1 cellular context compared by ENCODE assay signal in the genomic region with DNA sequence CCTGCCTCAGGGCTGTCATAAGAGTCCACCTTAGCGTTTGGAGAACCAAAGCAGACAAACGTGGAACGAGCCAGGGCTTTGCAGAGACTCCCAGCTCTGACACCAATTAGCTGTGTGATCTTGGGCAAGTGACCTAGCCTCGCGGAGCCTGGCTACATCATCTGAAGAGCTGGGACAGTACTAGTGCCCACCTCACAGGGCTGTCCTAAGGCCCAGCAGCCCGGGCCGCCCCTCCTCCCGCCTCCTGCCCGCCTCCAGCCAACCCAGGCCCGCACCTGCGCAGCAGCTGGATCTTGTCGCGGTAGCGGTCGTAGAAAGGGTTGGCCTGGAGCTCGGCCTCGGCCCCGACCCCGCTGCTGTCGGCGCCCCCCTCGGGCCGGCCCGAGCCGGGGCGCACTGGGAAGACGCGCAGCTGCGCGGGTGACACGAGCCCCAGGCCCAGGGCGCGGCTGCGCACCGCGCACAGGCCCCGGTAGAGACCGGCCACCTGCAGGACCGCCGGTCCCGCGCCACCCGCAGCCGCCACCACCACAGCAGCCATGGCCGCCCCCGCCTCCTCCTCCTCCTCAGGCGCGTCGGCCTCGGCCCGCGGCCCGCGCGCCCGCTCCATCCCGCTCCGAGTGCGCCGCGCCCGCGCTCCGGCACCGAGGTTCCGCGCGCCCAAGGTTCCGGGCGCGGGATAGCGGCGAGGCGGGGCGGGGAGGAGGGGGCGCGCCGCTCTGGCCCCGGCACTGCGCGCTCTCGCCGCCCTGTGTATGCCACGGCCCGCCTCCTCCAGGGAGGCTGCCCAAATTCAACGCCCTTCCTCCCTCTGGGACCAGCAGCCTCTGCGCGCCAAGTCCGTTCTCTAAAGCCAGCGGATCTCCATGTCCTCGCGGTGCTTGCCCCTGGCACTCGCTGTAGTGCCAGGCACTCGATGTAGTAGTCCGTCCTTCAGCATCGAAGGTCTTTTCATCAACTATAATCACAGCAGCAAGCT.
TF ChIP-seq lines count a peak whose summit lies in the region.

ATPAF1 (minus strand) TSS at position 583 of the 979 bp plus-strand sequence; CDS start at position 541, 42 bp downstream.

TF ChIP-seq in HepG2, 621 proteins besides CTCF, POLR2A, EP300 and RAD21 (continued from another document and continues in another):
- TF ChIP-seq ZGPAT (CRISPR knock-in tag; IDR thresholded peaks at IDR 0.05) (no peak), ZFP36 (IDR thresholded peaks at IDR 0.05; ENCODE audit: borderline replicate concordance, low read depth, low read length, partially characterized antibody) (peak; percentile 10), ZNF672 (CRISPR knock-in tag; IDR thresholded peaks at IDR 0.05) (no peak), RFX5 (IDR thresholded peaks at IDR 0.05; ENCODE audit: low read depth, low read length) (no peak), ZNF841 (CRISPR knock-in tag; IDR thresholded peaks at IDR 0.05; ENCODE audit: borderline replicate concordance) (no peak), ZNF674 (CRISPR knock-in tag; IDR thresholded peaks at IDR 0.05; ENCODE audit: low read depth) (0 out of 2 replicates have a peak, but pooled peaks have one; percentile 37), ZNF256 (CRISPR knock-in tag; conservative IDR thresholded peaks at IDR 0.05) (no peak), ZNF563 (CRISPR knock-in tag; IDR thresholded peaks at IDR 0.05) (peak; percentile 94), DNMT1 (CRISPR knock-in tag; IDR thresholded peaks at IDR 0.05) (peak; percentile 77; the same call in 1 of the 2 replicates), ZMYM4 (CRISPR knock-in tag; IDR thresholded peaks at IDR 0.05) (peak; percentile 53; the same call in 1 of the 2 replicates), ZFX (CRISPR knock-in tag; IDR thresholded peaks at IDR 0.05; ENCODE audit: low read depth) (peak; percentile 94), ZNF513 (CRISPR knock-in tag; conservative IDR thresholded peaks at IDR 0.05) (no peak), FOXK2 (IDR thresholded peaks at IDR 0.05) (no peak), ZNF678 (CRISPR knock-in tag; IDR thresholded peaks at IDR 0.05) (no peak), ZNF737 (CRISPR knock-in tag; IDR thresholded peaks at IDR 0.05; ENCODE audit: borderline replicate concordance) (no peak), ISL2 (CRISPR knock-in tag; IDR thresholded peaks at IDR 0.05) (no peak), PAWR (CRISPR knock-in tag; IDR thresholded peaks at IDR 0.05; ENCODE audit: borderline replicate concordance) (no peak), ZNF615 (CRISPR knock-in tag; IDR thresholded peaks at IDR 0.05; ENCODE audit: borderline replicate concordance) (no peak), ZNF180 (CRISPR knock-in tag; IDR thresholded peaks at IDR 0.05; ENCODE audit: borderline replicate concordance, low read depth) (no peak), RARA (CRISPR knock-in tag; IDR thresholded peaks at IDR 0.05) (no peak), SRY (CRISPR knock-in tag; IDR thresholded peaks at IDR 0.05) (peak; percentile 12; the same call in 1 of the 2 replicates), DR1 (CRISPR knock-in tag; IDR thresholded peaks at IDR 0.05) (no peak), SYNCRIP (IDR thresholded peaks at IDR 0.05; ENCODE audit: insufficient read depth, low read depth, low read length) (no peak), ZNF660 (CRISPR knock-in tag; IDR thresholded peaks at IDR 0.05; ENCODE audit: borderline replicate concordance, low read depth) (no peak), ZNF235 (CRISPR knock-in tag; IDR thresholded peaks at IDR 0.05; ENCODE audit: borderline replicate concordance) (no peak), ZBTB26 (CRISPR knock-in tag; IDR thresholded peaks at IDR 0.05; ENCODE audit: borderline replicate concordance) (no peak), ZNF598 (CRISPR knock-in tag; IDR thresholded peaks at IDR 0.05; ENCODE audit: borderline replicate concordance) (no peak; the same call in 1 of the 2 replicates)
- TF ChIP-seq, protein P1, sequence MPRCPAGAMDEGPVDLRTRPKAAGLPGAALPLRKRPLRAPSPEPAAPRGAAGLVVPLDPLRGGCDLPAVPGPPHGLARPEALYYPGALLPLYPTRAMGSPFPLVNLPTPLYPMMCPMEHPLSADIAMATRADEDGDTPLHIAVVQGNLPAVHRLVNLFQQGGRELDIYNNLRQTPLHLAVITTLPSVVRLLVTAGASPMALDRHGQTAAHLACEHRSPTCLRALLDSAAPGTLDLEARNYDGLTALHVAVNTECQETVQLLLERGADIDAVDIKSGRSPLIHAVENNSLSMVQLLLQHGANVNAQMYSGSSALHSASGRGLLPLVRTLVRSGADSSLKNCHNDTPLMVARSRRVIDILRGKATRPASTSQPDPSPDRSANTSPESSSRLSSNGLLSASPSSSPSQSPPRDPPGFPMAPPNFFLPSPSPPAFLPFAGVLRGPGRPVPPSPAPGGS (CRISPR knock-in tag; IDR thresholded peaks at IDR 0.05): no peak; the same call in 1 of the 2 replicates
- TF ChIP-seq, protein P2, sequence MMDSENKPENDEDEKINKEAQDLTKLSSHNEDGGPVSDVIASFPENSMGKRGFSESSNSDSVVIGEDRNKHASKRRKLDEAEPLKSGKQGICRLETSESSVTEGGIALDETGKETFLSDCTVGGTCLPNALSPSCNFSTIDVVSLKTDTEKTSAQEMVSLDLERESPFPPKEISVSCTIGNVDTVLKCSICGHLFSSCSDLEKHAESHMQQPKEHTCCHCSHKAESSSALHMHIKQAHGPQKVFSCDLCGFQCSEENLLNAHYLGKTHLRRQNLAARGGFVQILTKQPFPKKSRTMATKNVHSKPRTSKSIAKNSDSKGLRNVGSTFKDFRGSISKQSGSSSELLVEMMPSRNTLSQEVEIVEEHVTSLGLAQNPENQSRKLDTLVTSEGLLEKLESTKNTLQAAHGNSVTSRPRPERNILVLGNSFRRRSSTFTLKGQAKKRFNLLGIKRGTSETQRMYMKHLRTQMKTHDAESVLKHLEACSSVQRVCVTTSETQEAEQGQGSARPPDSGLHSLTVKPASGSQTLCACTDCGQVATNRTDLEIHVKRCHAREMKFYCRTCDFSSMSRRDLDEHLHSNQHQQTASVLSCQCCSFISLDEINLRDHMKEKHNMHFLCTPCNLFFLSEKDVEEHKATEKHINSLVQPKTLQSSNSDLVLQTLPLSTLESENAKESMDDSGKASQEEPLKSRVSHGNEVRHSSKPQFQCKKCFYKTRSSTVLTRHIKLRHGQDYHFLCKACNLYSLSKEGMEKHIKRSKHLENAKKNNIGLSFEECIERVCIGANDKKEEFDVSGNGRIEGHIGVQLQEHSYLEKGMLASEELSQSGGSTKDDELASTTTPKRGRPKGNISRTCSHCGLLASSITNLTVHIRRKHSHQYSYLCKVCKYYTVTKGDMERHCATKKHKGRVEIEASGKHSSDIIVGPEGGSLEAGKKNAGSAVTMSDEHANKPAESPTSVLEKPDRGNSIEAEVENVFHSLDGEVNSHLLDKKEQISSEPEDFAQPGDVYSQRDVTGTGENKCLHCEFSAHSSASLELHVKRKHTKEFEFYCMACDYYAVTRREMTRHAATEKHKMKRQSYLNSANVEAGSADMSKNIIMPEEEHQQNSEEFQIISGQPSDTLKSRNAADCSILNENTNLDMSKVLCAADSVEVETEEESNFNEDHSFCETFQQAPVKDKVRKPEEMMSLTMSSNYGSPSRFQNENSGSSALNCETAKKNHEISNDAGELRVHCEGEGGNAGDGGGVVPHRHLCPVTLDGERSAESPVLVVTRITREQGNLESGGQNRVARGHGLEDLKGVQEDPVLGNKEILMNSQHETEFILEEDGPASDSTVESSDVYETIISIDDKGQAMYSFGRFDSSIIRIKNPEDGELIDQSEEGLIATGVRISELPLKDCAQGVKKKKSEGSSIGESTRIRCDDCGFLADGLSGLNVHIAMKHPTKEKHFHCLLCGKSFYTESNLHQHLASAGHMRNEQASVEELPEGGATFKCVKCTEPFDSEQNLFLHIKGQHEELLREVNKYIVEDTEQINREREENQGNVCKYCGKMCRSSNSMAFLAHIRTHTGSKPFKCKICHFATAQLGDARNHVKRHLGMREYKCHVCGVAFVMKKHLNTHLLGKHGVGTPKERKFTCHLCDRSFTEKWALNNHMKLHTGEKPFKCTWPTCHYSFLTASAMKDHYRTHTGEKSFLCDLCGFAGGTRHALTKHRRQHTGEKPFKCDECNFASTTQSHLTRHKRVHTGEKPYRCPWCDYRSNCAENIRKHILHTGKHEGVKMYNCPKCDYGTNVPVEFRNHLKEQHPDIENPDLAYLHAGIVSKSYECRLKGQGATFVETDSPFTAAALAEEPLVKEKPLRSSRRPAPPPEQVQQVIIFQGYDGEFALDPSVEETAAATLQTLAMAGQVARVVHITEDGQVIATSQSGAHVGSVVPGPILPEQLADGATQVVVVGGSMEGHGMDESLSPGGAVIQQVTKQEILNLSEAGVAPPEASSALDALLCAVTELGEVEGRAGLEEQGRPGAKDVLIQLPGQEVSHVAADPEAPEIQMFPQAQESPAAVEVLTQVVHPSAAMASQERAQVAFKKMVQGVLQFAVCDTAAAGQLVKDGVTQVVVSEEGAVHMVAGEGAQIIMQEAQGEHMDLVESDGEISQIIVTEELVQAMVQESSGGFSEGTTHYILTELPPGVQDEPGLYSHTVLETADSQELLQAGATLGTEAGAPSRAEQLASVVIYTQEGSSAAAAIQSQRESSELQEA (CRISPR knock-in tag; IDR thresholded peaks at IDR 0.05; ENCODE audit: not compliant biosample characterization): no peak
- TF ChIP-seq, protein P3, sequence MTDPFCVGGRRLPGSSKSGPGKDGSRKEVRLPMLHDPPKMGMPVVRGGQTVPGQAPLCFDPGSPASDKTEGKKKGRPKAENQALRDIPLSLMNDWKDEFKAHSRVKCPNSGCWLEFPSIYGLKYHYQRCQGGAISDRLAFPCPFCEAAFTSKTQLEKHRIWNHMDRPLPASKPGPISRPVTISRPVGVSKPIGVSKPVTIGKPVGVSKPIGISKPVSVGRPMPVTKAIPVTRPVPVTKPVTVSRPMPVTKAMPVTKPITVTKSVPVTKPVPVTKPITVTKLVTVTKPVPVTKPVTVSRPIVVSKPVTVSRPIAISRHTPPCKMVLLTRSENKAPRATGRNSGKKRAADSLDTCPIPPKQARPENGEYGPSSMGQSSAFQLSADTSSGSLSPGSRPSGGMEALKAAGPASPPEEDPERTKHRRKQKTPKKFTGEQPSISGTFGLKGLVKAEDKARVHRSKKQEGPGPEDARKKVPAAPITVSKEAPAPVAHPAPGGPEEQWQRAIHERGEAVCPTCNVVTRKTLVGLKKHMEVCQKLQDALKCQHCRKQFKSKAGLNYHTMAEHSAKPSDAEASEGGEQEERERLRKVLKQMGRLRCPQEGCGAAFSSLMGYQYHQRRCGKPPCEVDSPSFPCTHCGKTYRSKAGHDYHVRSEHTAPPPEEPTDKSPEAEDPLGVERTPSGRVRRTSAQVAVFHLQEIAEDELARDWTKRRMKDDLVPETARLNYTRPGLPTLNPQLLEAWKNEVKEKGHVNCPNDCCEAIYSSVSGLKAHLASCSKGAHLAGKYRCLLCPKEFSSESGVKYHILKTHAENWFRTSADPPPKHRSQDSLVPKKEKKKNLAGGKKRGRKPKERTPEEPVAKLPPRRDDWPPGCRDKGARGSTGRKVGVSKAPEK (CRISPR knock-in tag; IDR thresholded peaks at IDR 0.05; ENCODE audit: borderline replicate concordance): no peak
- TF ChIP-seq, protein P4, sequence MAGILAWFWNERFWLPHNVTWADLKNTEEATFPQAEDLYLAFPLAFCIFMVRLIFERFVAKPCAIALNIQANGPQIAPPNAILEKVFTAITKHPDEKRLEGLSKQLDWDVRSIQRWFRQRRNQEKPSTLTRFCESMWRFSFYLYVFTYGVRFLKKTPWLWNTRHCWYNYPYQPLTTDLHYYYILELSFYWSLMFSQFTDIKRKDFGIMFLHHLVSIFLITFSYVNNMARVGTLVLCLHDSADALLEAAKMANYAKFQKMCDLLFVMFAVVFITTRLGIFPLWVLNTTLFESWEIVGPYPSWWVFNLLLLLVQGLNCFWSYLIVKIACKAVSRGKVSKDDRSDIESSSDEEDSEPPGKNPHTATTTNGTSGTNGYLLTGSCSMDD (CRISPR knock-in tag; IDR thresholded peaks at IDR 0.05): no peak
- TF ChIP-seq, protein P5, sequence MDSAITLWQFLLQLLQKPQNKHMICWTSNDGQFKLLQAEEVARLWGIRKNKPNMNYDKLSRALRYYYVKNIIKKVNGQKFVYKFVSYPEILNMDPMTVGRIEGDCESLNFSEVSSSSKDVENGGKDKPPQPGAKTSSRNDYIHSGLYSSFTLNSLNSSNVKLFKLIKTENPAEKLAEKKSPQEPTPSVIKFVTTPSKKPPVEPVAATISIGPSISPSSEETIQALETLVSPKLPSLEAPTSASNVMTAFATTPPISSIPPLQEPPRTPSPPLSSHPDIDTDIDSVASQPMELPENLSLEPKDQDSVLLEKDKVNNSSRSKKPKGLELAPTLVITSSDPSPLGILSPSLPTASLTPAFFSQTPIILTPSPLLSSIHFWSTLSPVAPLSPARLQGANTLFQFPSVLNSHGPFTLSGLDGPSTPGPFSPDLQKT (CRISPR knock-in tag; IDR thresholded peaks at IDR 0.05; ENCODE audit: borderline replicate concordance): no peak
